Comparison of ENCODE assay signal across 16 cellular contexts in genomic region chr6:90472716-90473115, GRCh38.
A peak's percentile ranks its signal among the peaks of the same experiment; 100 is the strongest.
DNase-seq lines count a peak whose midpoint lies in the region; ATAC-seq, FAIRE-seq and TF ChIP-seq lines count a peak whose summit lies in the region.
"Had no signal": no experiment of that assay in that cellular context is flagged by ENCODE, and none has a peak within 500 bp of the region (broad histone marks: within the 10 kb centered on the region; RNA-seq: fewer than 3 reads in every experiment).

No MANE protein-coding gene starts in this region.

- FAIRE-seq in GM12878 (lab: Jason Lieb, UNC) = no peak
- FAIRE-seq: H54 had no signal

- H3K9ac ChIP-seq in BLaER1 (no peak overlapping the region), DND-41 (ENCODE audit: low read depth, low read length) (peak overlapping the region; percentile 42), GM12878 (ENCODE audit: control insufficient read depth, insufficient read depth, low read length) (no peak overlapping the region)

- H3K27ac Mint-ChIP-seq in T-helper 2 cell treated with Interferon-gamma antibody and Interleukin-4, amounts not matched to agents 5 μg/mL and 100 μg/mL, for 36 hours = peak overlapping the region; percentile 93
- H3K27ac Mint-ChIP-seq: nephron progenitor cell had no signal

- H3K4me1 Mint-ChIP-seq in T-helper 2 cell treated with Interferon-gamma antibody and Interleukin-4, amounts not matched to agents 5 μg/mL and 100 μg/mL, for 36 hours (ENCODE audit: low read depth) = peaks cover 88% of the 10 kb centered on the region

- H3K79me2 ChIP-seq in DND-41 (ENCODE audit: insufficient read depth, low read length) = no peaks in the 10 kb centered on the region
- H3K79me2 ChIP-seq in GM12878 (ENCODE audit: control insufficient read depth, insufficient read depth, low read length) = no peaks in the 10 kb centered on the region

- ATAC-seq in DND-41 (ENCODE audit: insufficient read depth, low read depth) = peak; percentile 67
- peak; percentile 7; the same call in 1 of the 3 replicates for ATAC-seq in GM12878
- no peak for ATAC-seq in GM18502 (IDR thresholded peaks at IDR 0.05; ENCODE audit: poor library complexity, unreplicated experiment)
- ATAC-seq in foreskin keratinocyte = no peak
- ATAC-seq in Right ventricle myocardium inferior = no peak

- 66% methylated on average over 9 of the region's 9 CpGs for WGBS in GM12878 (ENCODE audit: insufficient coverage, insufficient replicate concordance, low lambda C conversion rate, missing lambda C conversion rate)

- H3K27me3 ChIP-seq in BLaER1 (no peaks in the 10 kb centered on the region), DND-41 (ENCODE audit: insufficient read depth, low read length, poor library complexity) (no peaks in the 10 kb centered on the region), GM12878 (replicated peaks in 1 of 2; ENCODE audit: control insufficient read depth in 2 of 2, insufficient read depth in 2 of 2, low read length in 1 of 2) (no peaks in the 10 kb centered on the region; a peak in 1 of 4 replicates), foreskin keratinocyte (no peaks in the 10 kb centered on the region)
- H3K27me3 ChIP-seq: suprapubic skin had no signal

- H3K4me3 ChIP-seq in BLaER1 (no peak overlapping the region), DND-41 (ENCODE audit: low read depth in 1 of 2, low read length in 2 of 2) (peak overlapping the region in 1 of 2 experiments; percentile 36; a peak in 2 of 4 replicates), GM12878 (no peak overlapping the region)
- H3K4me3 ChIP-seq: PC-9, suprapubic skin had no signal

- TF ChIP-seq EP300 in GM12878 (IDR thresholded peaks at IDR 0.05; ENCODE audit: borderline replicate concordance in 1 of 2, control insufficient read depth in 1 of 2, low read depth in 2 of 2, low read length in 2 of 2) = no peak

- POLR2A ChIA-PET in GM12878 (lab: Charles Lee) = no interaction called here

- H3K9me3 ChIP-seq in BLaER1 = no peaks in the 10 kb centered on the region
- no peaks in the 10 kb centered on the region for H3K9me3 ChIP-seq in DND-41 (ENCODE audit: insufficient read depth, low read length, severe bottlenecking)
- H3K9me3 ChIP-seq in GM12878 (replicated peaks; ENCODE audit: control insufficient read depth, insufficient read depth, low read length) = no peaks in the 10 kb centered on the region
- H3K9me3 ChIP-seq: suprapubic skin had no signal

- H2AFZ ChIP-seq in DND-41 (ENCODE audit: low read depth, low read length) = 0 out of 2 replicates have a peak overlapping the region, but pooled peaks have one; percentile 36
- no peak overlapping the region for H2AFZ ChIP-seq in GM12878 (ENCODE audit: control insufficient read depth, low read depth, low read length)
- H2AFZ ChIP-seq: PC-9 had no signal

- BruUV-seq in GM12878 (replicated peaks; lab: Mats Ljungman, UMichigan) = no TSS peak

- H3K36me3 Mint-ChIP-seq in T-helper 2 cell treated with Interferon-gamma antibody and Interleukin-4, amounts not matched to agents 5 μg/mL and 100 μg/mL, for 36 hours (ENCODE audit: low read depth) = peaks cover 4% of the 10 kb centered on the region

- H3K27me3 Mint-ChIP-seq in T-helper 2 cell treated with Interferon-gamma antibody and Interleukin-4, amounts not matched to agents 5 μg/mL and 100 μg/mL, for 36 hours (ENCODE audit: low read depth) = no peaks in the 10 kb centered on the region

- peak overlapping the region; percentile 45 for H3K4me2 ChIP-seq in BLaER1
- peak overlapping the region; percentile 57 for H3K4me2 ChIP-seq in DND-41 (ENCODE audit: insufficient read depth, low read length)
- peak overlapping the region; percentile 61; the same call in 1 of the 2 replicates for H3K4me2 ChIP-seq in GM12878 (ENCODE audit: control insufficient read depth, insufficient read depth)
- H3K4me2 ChIP-seq: PC-9 had no signal

- H3K27ac ChIP-seq in BLaER1 = no peak overlapping the region
- peak overlapping the region; percentile 88 for H3K27ac ChIP-seq in DND-41 (ENCODE audit: low read length)
- H3K27ac ChIP-seq in GM12878 (ENCODE audit: control insufficient read depth, insufficient read depth) = no peak overlapping the region
- H3K27ac ChIP-seq in foreskin keratinocyte = no peak overlapping the region
- H3K27ac ChIP-seq: PC-9, suprapubic skin had no signal

- TF ChIP-seq RAD21 in GM12878 (IDR thresholded peaks at IDR 0.05; ENCODE audit: insufficient read depth, low read depth, low read length) = no peak

- DNase-seq in DND-41 (peak; percentile 83), GM12878 (ENCODE audit: low read depth, low spot score) (no peak), foreskin keratinocyte (no peak), Right ventricle myocardium inferior (ENCODE audit: missing footprints) (no peak), ecto neural progenitor cell (ENCODE audit: low spot score) (no peak)
- DNase-seq in T-helper 2 cell treated with Interferon-gamma antibody and Interleukin-4, amounts not matched to agents 5 μg/mL and 100 μg/mL, for 36 hours (ENCODE audit: low spot score) = peak; percentile 59
- DNase-seq: glutamatergic neuron, mammary epithelial cell, NCI-H1930, NCI-H510A, nephron progenitor cell, PC-9 had no signal

- no peak for TF ChIP-seq CTCF in DND-41 (IDR thresholded peaks at IDR 0.05; ENCODE audit: borderline replicate concordance, extremely low read depth, low read length, poor library complexity, severe bottlenecking)
- no peak for TF ChIP-seq CTCF in GM12878 (IDR thresholded peaks at IDR 0.05 in 2 of 3, conservative IDR thresholded peaks at IDR 0.05 in 1 of 3; ENCODE audit: control insufficient read depth in 2 of 3, extremely low read depth in 1 of 3, insufficient read depth in 1 of 3, low read depth in 3 of 3, low read length in 3 of 3)
- no peak for TF ChIP-seq CTCF in foreskin keratinocyte (conservative IDR thresholded peaks at IDR 0.05)

- H3K36me3 ChIP-seq in BLaER1 = no peaks in the 10 kb centered on the region
- no peaks in the 10 kb centered on the region for H3K36me3 ChIP-seq in DND-41 (ENCODE audit: insufficient read depth, low read length)
- H3K36me3 ChIP-seq in GM12878 (ENCODE audit: control insufficient read depth in 2 of 2, insufficient read depth in 2 of 2, low read length in 1 of 2) = no peaks in the 10 kb centered on the region
- H3K36me3 ChIP-seq: suprapubic skin had no signal

- RAD21 ChIA-PET in GM12878 (lab: Charles Lee; ENCODE audit: unreplicated experiment) = interaction anchor here (1.8 to 2.8 kb wide), 3 partner anchors 188 to 533 kb away, joined by 6 to 21 read pairs (median 13); no protein-coding TSS in a partner anchor

- TF ChIP-seq POLR2A in GM12878 (IDR thresholded peaks at IDR 0.05; ENCODE audit: low read depth, low read length) = no peak

- peaks cover 30% of the 10 kb centered on the region for H3K4me1 ChIP-seq in BLaER1
- peaks cover 79% of the 10 kb centered on the region for H3K4me1 ChIP-seq in DND-41 (ENCODE audit: insufficient read depth, low read length)
- H3K4me1 ChIP-seq in GM12878 (ENCODE audit: control insufficient read depth, insufficient read depth, low read length) = peaks cover 16% of the 10 kb centered on the region
- no peaks in the 10 kb centered on the region for H3K4me1 ChIP-seq in foreskin keratinocyte

- SMC1A ChIA-PET in GM12878 (lab: Charles Lee; ENCODE audit: uncharacterized antibody, unreplicated experiment) = interaction anchor here (1.3 to 3.6 kb wide), 2 partner anchors 104 to 186 kb away, joined by 3 to 38 read pairs; no protein-coding TSS in a partner anchor

- H4K20me1 ChIP-seq in BLaER1 (no peaks in the 10 kb centered on the region), DND-41 (ENCODE audit: insufficient read depth, low read length) (no peaks in the 10 kb centered on the region), GM12878 (ENCODE audit: control insufficient read depth, insufficient read depth) (no peaks in the 10 kb centered on the region)

- in situ Hi-C loops in GM12878 (cut with MboI) = loop anchor here (10.0 kb wide), 1 partner anchor 368 kb away; no protein-coding TSS in a partner anchor

- H3K9me3 Mint-ChIP-seq in T-helper 2 cell treated with Interferon-gamma antibody and Interleukin-4, amounts not matched to agents 5 μg/mL and 100 μg/mL, for 36 hours = no peaks in the 10 kb centered on the region
- H3K9me3 Mint-ChIP-seq: nephron progenitor cell had no signal

- CTCF ChIA-PET in GM12878 (lab: Yijun Ruan, JAX) = interaction anchor here (1.7 to 4.1 kb wide), 2 partner anchors 187 to 532 kb away, joined by 9 to 22 read pairs; no protein-coding TSS in a partner anchor

- H3K4me3 Mint-ChIP-seq in T-helper 2 cell treated with Interferon-gamma antibody and Interleukin-4, amounts not matched to agents 5 μg/mL and 100 μg/mL, for 36 hours = peak overlapping the region; percentile 53
- H3K4me3 Mint-ChIP-seq: nephron progenitor cell had no signal

- intact Hi-C loops in GM12878 (cut with micrococcal nuclease; ENCODE audit: unreplicated experiment) = loop anchor here (2.0 to 10.0 kb wide), 4 partner anchors 188 to 1098 kb away; partner anchors contain the start of gene MDN1
- intact Hi-C loops in Right ventricle myocardium inferior (cut with DNase I) = no loop called here

Comparison
In these comparisons a context has a peak if more than half of its experiments do, and no peak if none do; other contexts are left out.
1. ATAC-seq: peak in DND-41 (single experiment) and GM12878 (single experiment); none in GM18502 (single experiment), foreskin keratinocyte (single experiment) and Right ventricle myocardium inferior (single experiment).
2. DNase-seq: peak in DND-41 (single experiment) and T-helper 2 cell treated with Interferon-gamma antibody and Interleukin-4, amounts not matched to agents 5 μg/mL and 100 μg/mL, for 36 hours (single experiment); none in GM12878 (single experiment), foreskin keratinocyte (0 of 2), Right ventricle myocardium inferior (single experiment) and ecto neural progenitor cell (single experiment).
3. Peak in every context shown above with its lines, with median percentiles within 50 percentile points of each other: H3K4me2 ChIP-seq.